ENCODE assay signal across 8 cellular contexts in the genomic region with DNA sequence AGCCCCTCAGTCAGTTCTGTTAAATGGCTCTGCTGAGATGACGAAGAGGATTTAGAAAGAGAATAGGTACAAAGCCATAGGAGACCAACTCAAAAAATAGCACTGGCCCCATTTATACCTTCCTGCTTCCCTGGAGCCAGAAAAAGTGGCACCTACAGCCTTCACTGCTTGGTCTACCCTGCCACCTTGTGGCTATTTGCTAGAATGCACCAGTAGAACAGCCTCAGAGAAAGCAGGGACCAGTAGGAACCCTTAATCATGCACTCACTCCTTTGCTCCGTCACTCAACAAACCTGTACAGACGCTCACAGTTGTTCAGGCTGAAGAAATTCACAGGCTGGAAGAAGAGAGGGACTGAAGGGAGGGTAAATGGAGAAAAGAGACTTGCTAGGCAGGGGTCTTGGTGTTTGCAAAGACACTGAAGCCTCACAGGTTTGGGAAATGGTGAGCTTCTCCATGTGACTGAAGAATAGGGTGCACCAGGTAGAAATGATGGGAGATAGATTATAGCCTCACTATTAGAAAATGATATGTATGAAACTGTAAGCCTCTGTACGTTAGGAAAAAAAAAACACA. TPM values are rescaled to one million over a fixed set of nuclear protein-coding genes. Genes with fewer than 3 reads are reported as not detected.
A peak's percentile ranks its signal among the peaks of the same experiment; 100 is the strongest.
DNase-seq lines count a peak whose midpoint lies in the region; ATAC-seq and TF ChIP-seq lines count a peak whose summit lies in the region.

No MANE protein-coding gene starts in this region.

- ATAC-seq in HG02870 (IDR thresholded peaks at IDR 0.05; ENCODE audit: unreplicated experiment) = peak; percentile 93

- WGBS in smooth muscle cell (ENCODE audit: low lambda C conversion rate) = 16% methylated on average over 4 of the region's 4 CpGs

- DNase-seq in NK-92 treated with Interleukin-12 subunit alpha and Interleukin-12 subunit beta, amount 100 ng/mL, for 24 hours (lab: John Stamatoyannopoulos, UW) = peak; percentile 50
- no peak for DNase-seq in NK-92 (lab: John Stamatoyannopoulos, UW; ENCODE audit: unreplicated experiment)
- DNase-seq in NCI-H146 treated with DMSO at 0.1 percent for 48 hours (lab: John Stamatoyannopoulos, UW; ENCODE audit: unreplicated experiment) = peak; percentile 23
- peak; percentile 64 for DNase-seq in SW480 (ENCODE audit: low spot score)
- peak; percentile 64 for DNase-seq in amniotic epithelial cell (ENCODE audit: low read depth)
- DNase-seq in right atrium auricular region (ENCODE audit: low spot score) = peak; percentile 75
- DNase-seq in smooth muscle cell (lab: John Stamatoyannopoulos, UW; ENCODE audit: unreplicated experiment) = peak; percentile 18

- H3K9me3 ChIP-seq in right atrium auricular region = no peaks in the 10 kb centered on the region
- no peaks in the 10 kb centered on the region for H3K9me3 ChIP-seq in smooth muscle cell (replicated peaks; ENCODE audit: low read depth)

- H3K4me1 ChIP-seq in right atrium auricular region = peaks cover 0 to 4% of the 10 kb centered on the region in 2 donors
- H3K4me1 ChIP-seq in smooth muscle cell (ENCODE audit: low read depth) = no peaks in the 10 kb centered on the region

- H3K79me2 ChIP-seq in smooth muscle cell (ENCODE audit: low read depth) = no peaks in the 10 kb centered on the region

- H3K9ac ChIP-seq in smooth muscle cell (ENCODE audit: low read depth) = no peak overlapping the region

- H3F3A ChIP-seq in smooth muscle cell (ENCODE audit: low read depth) = no peaks in the 10 kb centered on the region

- no peak overlapping the region for H3K27ac ChIP-seq in right atrium auricular region
- H3K27ac ChIP-seq in smooth muscle cell (ENCODE audit: low read depth) = no peak overlapping the region

- H3K27me3 ChIP-seq in right atrium auricular region = no peaks in the 10 kb centered on the region
- no peaks in the 10 kb centered on the region for H3K27me3 ChIP-seq in smooth muscle cell (ENCODE audit: low read depth)

- H2AFZ ChIP-seq in smooth muscle cell (ENCODE audit: low read depth) = no peak overlapping the region

- no peaks in the 10 kb centered on the region for H3K36me3 ChIP-seq in right atrium auricular region
- no peaks in the 10 kb centered on the region for H3K36me3 ChIP-seq in smooth muscle cell (ENCODE audit: low read depth)

- H3K4me3 ChIP-seq in right atrium auricular region (no peak overlapping the region), smooth muscle cell (no peak overlapping the region)

- TF ChIP-seq CTCF in right atrium auricular region (IDR thresholded peaks at IDR 0.05) (peak; percentile 91 to 96), smooth muscle cell (IDR thresholded peaks at IDR 0.05; ENCODE audit: borderline replicate concordance, insufficient read depth, poor library complexity, severe bottlenecking) (peak; percentile 94)

- no peaks in the 10 kb centered on the region for H4K20me1 ChIP-seq in smooth muscle cell (ENCODE audit: low read depth)

- no peak overlapping the region for H3K4me2 ChIP-seq in smooth muscle cell

RNA-seq across cellular contexts. Expression of a gene that starts 12.1 kb away (rescaled TPM):
- not detected for total RNA-seq in right atrium auricular region
- total RNA-seq in smooth muscle cell = not detected in 2 replicates
- polyA plus RNA-seq in smooth muscle cell = not detected in 2 replicates

RNA-seq across cellular contexts. Expression of a gene that starts 30.8 kb away (rescaled TPM):
- total RNA-seq in right atrium auricular region (10 to 100 TPM; 53.0 to 88.6 TPM), smooth muscle cell (30.8 and 39.1 TPM in 2 replicates)
- 16.8 and 18.3 TPM in 2 replicates for polyA plus RNA-seq in smooth muscle cell

RNA-seq across cellular contexts. Expression of a gene that starts 44.3 kb away (rescaled TPM):
- total RNA-seq in right atrium auricular region (not detected), smooth muscle cell (not detected in 2 replicates)
- polyA plus RNA-seq in smooth muscle cell = not detected in 2 replicates
